ENCODE assay signal across 10 cellular contexts in the genomic region with DNA sequence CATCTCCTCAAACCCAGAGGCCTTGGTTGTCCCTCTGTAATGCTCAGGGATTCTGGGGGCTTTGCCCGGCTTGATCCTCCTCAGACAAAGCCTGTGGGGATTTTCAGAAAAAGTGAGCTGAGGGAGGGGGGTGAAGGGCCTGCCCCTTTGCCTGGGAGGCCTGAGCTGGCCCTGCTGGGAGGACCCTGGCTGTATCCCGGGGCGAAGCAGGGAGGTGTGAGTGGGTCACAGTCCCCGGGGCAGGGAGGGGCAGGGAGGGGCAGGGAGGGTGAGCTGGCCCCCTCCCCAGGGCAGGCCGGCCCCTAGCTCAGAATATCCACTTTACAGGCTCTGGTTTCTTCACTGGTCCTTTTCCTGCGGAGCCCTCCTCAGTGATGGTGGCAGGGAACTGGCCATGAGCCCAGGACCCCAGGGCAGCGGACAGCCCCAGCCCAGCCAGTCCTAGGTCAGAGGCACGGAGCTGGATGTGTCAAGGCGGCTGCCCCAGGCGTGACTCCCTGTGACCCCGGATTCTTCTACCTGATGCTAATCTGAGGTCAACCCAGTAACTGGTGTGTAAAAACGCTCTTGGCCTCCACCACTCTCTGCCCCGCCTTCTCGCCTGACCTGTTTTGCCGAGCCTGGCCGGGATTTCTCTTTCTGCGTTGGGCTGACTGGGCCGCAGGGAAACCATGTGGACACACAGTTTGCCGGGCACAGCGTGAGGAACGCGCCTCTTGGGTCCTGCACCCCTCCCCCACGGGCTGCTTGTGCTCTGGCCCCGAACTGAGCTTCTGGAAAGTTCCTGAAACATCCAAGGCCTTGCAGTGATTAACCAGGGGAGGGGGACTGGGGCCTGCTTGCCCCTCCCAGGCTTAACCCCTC. TPM values are rescaled to one million over a fixed set of nuclear protein-coding genes. Genes with fewer than 3 reads are reported as not detected.
DNase-seq lines count a peak whose midpoint lies in the region; ATAC-seq, FAIRE-seq and TF ChIP-seq lines count a peak whose summit lies in the region.
"Had no signal": no experiment of that assay in that cellular context is flagged by ENCODE, and none has a peak within 500 bp of the region (broad histone marks: within the 10 kb centered on the region; RNA-seq: fewer than 3 reads in every experiment).

No MANE protein-coding gene starts in this region.

- ATAC-seq in HG02610 (IDR thresholded peaks at IDR 0.05; ENCODE audit: unreplicated experiment): no peak
- ATAC-seq in HG02885 (IDR thresholded peaks at IDR 0.05; ENCODE audit: poor library complexity, unreplicated experiment): no peak

- no peaks in the 10 kb centered on the region for H3K36me3 ChIP-seq in liver (ENCODE audit: control insufficient read depth in 4 of 4, insufficient read depth in 3 of 4, low read depth in 1 of 4, low read length in 3 of 4)
- H3K36me3 ChIP-seq in testis (ENCODE audit: low read depth, missing control alignments): no peaks in the 10 kb centered on the region

- H3K27me3 ChIP-seq in liver (ENCODE audit: control insufficient read depth in 4 of 4, insufficient read depth in 4 of 4, low read length in 3 of 4) (no peaks in the 10 kb centered on the region), testis (no peaks in the 10 kb centered on the region)

- H3K4me1 ChIP-seq in liver (ENCODE audit: control insufficient read depth in 4 of 4, insufficient read depth in 4 of 4, low read length in 3 of 4) (peaks cover 48 to 94% (median 70%) of the 10 kb centered on the region in 4 donors), testis (peaks cover 53% of the 10 kb centered on the region)

- FAIRE-seq in GM12892 (lab: Jason Lieb, UNC): no peak

- WGBS in liver: 20% methylated on average over 24 of the region's 24 CpGs
- 55 to 63% methylated on average over 16 to 24 of the region's 24 CpGs for WGBS in testis, 2 donors

- H3K4me3 ChIP-seq in liver (ENCODE audit: low read depth in 1 of 3, low read length in 3 of 3) (no peak overlapping the region), testis (no peak overlapping the region)

- TF ChIP-seq RAD21 in liver (IDR thresholded peaks at IDR 0.05): peak; percentile 56 to 74

- H3K27ac ChIP-seq in liver (ENCODE audit: low read depth in 1 of 2, low read length in 2 of 2) (peak overlapping the region; percentile 96 to 98), testis (peak overlapping the region; percentile 74 to 91)
- H3K27ac ChIP-seq: epithelial cell of prostate had no signal

- peak overlapping the region; percentile 26 to 30 for H3K9ac ChIP-seq in liver (ENCODE audit: low read depth in 1 of 2, low read length in 2 of 2)

- intact Hi-C loops in testis (cut with DNase I; ENCODE audit: low total_unique reads): no loop called here

- TF ChIP-seq CTCF in liver (IDR thresholded peaks at IDR 0.05; ENCODE audit: low read depth, low read length, missing input control): no peak
- no peak for TF ChIP-seq CTCF in testis (IDR thresholded peaks at IDR 0.05)

- DNase-seq in NCI-H82 (lab: John Stamatoyannopoulos, UW) (peak; percentile 83), cerebellum (ENCODE audit: low spot score) (peak; percentile 72), testis (peak; percentile 85), GM12892 (ENCODE audit: insufficient read length) (no peak)
- no peak for DNase-seq in stimulated activated CD8-positive, alpha-beta memory T cell treated with anti-CD3 and anti-CD28 coated beads, Interleukin-4, amount 100 ng/mL, for 48 hours
- DNase-seq: stimulated activated CD4-positive, alpha-beta T cell treated with anti-CD3 and anti-CD28 coated beads, Interleukin-2, amount 100 ng/mL, for 48 hours had no signal

- H3K9me3 ChIP-seq in liver (ENCODE audit: control insufficient read depth in 4 of 4, low read length in 3 of 4): no peaks in the 10 kb centered on the region
- H3K9me3 ChIP-seq in testis: no peaks in the 10 kb centered on the region

- TF ChIP-seq POLR2A in testis (IDR thresholded peaks at IDR 0.05) (no peak), GM12892 (IDR thresholded peaks at IDR 0.05; ENCODE audit: low read depth, low read length) (no peak)

TF ChIP-seq in liver, 16 proteins besides CTCF, POLR2A, EP300 and RAD21:
- TF ChIP-seq, protein P1, sequence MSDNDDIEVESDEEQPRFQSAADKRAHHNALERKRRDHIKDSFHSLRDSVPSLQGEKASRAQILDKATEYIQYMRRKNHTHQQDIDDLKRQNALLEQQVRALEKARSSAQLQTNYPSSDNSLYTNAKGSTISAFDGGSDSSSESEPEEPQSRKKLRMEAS (IDR thresholded peaks at IDR 0.05): peak; percentile 97
- TF ChIP-seq HNF4A (conservative IDR thresholded peaks at IDR 0.05): peak; percentile 65 to 84
- no peak for TF ChIP-seq FOXA1 (IDR thresholded peaks at IDR 0.05)
- TF ChIP-seq, protein P2, sequence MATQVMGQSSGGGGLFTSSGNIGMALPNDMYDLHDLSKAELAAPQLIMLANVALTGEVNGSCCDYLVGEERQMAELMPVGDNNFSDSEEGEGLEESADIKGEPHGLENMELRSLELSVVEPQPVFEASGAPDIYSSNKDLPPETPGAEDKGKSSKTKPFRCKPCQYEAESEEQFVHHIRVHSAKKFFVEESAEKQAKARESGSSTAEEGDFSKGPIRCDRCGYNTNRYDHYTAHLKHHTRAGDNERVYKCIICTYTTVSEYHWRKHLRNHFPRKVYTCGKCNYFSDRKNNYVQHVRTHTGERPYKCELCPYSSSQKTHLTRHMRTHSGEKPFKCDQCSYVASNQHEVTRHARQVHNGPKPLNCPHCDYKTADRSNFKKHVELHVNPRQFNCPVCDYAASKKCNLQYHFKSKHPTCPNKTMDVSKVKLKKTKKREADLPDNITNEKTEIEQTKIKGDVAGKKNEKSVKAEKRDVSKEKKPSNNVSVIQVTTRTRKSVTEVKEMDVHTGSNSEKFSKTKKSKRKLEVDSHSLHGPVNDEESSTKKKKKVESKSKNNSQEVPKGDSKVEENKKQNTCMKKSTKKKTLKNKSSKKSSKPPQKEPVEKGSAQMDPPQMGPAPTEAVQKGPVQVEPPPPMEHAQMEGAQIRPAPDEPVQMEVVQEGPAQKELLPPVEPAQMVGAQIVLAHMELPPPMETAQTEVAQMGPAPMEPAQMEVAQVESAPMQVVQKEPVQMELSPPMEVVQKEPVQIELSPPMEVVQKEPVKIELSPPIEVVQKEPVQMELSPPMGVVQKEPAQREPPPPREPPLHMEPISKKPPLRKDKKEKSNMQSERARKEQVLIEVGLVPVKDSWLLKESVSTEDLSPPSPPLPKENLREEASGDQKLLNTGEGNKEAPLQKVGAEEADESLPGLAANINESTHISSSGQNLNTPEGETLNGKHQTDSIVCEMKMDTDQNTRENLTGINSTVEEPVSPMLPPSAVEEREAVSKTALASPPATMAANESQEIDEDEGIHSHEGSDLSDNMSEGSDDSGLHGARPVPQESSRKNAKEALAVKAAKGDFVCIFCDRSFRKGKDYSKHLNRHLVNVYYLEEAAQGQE (IDR thresholded peaks at IDR 0.05): no peak
- no peak for TF ChIP-seq GABPA (IDR thresholded peaks at IDR 0.05 in 1 of 2, conservative IDR thresholded peaks at IDR 0.05 in 1 of 2)
- peak in 1 of 2 donors; percentile 77 for TF ChIP-seq EGR1 (IDR thresholded peaks at IDR 0.05; ENCODE audit: low read depth in 2 of 2)
- TF ChIP-seq HNF4G (IDR thresholded peaks at IDR 0.05): peak; percentile 30
- TF ChIP-seq SP1 (IDR thresholded peaks at IDR 0.05): peak; percentile 92
- TF ChIP-seq NR2F2 (IDR thresholded peaks at IDR 0.05): peak; percentile 51
- peak; percentile 97 to 98 for TF ChIP-seq RXRA (IDR thresholded peaks at IDR 0.05)
- TF ChIP-seq, protein P3, sequence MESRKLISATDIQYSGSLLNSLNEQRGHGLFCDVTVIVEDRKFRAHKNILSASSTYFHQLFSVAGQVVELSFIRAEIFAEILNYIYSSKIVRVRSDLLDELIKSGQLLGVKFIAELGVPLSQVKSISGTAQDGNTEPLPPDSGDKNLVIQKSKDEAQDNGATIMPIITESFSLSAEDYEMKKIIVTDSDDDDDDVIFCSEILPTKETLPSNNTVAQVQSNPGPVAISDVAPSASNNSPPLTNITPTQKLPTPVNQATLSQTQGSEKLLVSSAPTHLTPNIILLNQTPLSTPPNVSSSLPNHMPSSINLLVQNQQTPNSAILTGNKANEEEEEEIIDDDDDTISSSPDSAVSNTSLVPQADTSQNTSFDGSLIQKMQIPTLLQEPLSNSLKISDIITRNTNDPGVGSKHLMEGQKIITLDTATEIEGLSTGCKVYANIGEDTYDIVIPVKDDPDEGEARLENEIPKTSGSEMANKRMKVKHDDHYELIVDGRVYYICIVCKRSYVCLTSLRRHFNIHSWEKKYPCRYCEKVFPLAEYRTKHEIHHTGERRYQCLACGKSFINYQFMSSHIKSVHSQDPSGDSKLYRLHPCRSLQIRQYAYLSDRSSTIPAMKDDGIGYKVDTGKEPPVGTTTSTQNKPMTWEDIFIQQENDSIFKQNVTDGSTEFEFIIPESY (IDR thresholded peaks at IDR 0.05): peak; percentile 59
- TF ChIP-seq, protein P4, sequence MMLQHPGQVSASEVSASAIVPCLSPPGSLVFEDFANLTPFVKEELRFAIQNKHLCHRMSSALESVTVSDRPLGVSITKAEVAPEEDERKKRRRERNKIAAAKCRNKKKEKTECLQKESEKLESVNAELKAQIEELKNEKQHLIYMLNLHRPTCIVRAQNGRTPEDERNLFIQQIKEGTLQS (IDR thresholded peaks at IDR 0.05): peak; percentile 53
- TF ChIP-seq YY1 (IDR thresholded peaks at IDR 0.05): peak; percentile 86
- peak; percentile 21 for TF ChIP-seq TAF1 (conservative IDR thresholded peaks at IDR 0.05)
- TF ChIP-seq JUND (IDR thresholded peaks at IDR 0.05): no peak
- peak; percentile 38 for TF ChIP-seq FOXA2 (IDR thresholded peaks at IDR 0.05)

RNA-seq across cellular contexts. Expression of a gene that starts 5.8 kb away (rescaled TPM):
- total RNA-seq in cerebellum: 62.7 TPM
- total RNA-seq in liver: 100 to 1,000 TPM; 184 to 229 TPM
- 10 to 100 TPM; 53.1 to 75.3 TPM for polyA plus RNA-seq in liver
- 10 to 100 TPM; 76.2 to 93.0 TPM for total RNA-seq in testis
- 47.6 TPM for polyA plus RNA-seq in testis (ENCODE audit: insufficient read depth, low read depth, low replicate concordance)
- polyA plus RNA-seq in GM12892 (2012; ENCODE audit: missing spikeins): 18.8 TPM

RNA-seq across cellular contexts. Expression of a gene that starts 38.2 kb away (rescaled TPM):
- total RNA-seq in cerebellum (19.9 TPM), liver (10 to 100 TPM; 40.6 to 59.5 TPM), testis (100 to 1,000 TPM; 117 to 132 TPM)
- polyA plus RNA-seq in liver (10 to 100 TPM; 47.2 to 74.7 TPM), testis (ENCODE audit: insufficient read depth, low read depth, low replicate concordance) (127 TPM)
- polyA plus RNA-seq in GM12892 (2012; ENCODE audit: missing spikeins): 72.0 TPM

RNA-seq across cellular contexts. Expression of a gene that starts 52.1 kb away (rescaled TPM):
- 52.9 TPM for total RNA-seq in cerebellum
- 10 to 100 TPM; 59.4 to 66.3 TPM for total RNA-seq in liver
- 10 to 100 TPM; 53.9 to 58.3 TPM for polyA plus RNA-seq in liver
- 100 to 1,000 TPM; 170 to 190 TPM for total RNA-seq in testis
- polyA plus RNA-seq in testis (ENCODE audit: insufficient read depth, low read depth, low replicate concordance): 178 TPM
- polyA plus RNA-seq in GM12892 (2012; ENCODE audit: missing spikeins): 34.6 TPM

RNA-seq across cellular contexts. Expression of a gene that starts 52.2 kb away (rescaled TPM):
- total RNA-seq in cerebellum: 17.2 TPM
- 10 to 100 TPM; 15.0 to 23.7 TPM for total RNA-seq in liver
- polyA plus RNA-seq in liver: 10 to 100 TPM; 23.2 to 36.0 TPM
- total RNA-seq in testis: 100 to 1,000 TPM in 1 of 2 donors, 10 to 100 TPM in 1; 73.3 to 102 TPM
- polyA plus RNA-seq in testis (ENCODE audit: insufficient read depth, low read depth, low replicate concordance): 50.5 TPM
- 7.1 TPM for polyA plus RNA-seq in GM12892 (2012; ENCODE audit: missing spikeins)

Comparison
In these comparisons a context has a peak if more than half of its experiments do, and no peak if none do; other contexts are left out.
1. DNase-seq: peak in NCI-H82 (single experiment), cerebellum (single experiment) and testis (single experiment); none in GM12892 (single experiment) and stimulated activated CD8-positive, alpha-beta memory T cell treated with anti-CD3 and anti-CD28 coated beads, Interleukin-4, amount 100 ng/mL, for 48 hours (single experiment).